Comparison of ENCODE assay signal across 16 cellular contexts in the genomic region with DNA sequence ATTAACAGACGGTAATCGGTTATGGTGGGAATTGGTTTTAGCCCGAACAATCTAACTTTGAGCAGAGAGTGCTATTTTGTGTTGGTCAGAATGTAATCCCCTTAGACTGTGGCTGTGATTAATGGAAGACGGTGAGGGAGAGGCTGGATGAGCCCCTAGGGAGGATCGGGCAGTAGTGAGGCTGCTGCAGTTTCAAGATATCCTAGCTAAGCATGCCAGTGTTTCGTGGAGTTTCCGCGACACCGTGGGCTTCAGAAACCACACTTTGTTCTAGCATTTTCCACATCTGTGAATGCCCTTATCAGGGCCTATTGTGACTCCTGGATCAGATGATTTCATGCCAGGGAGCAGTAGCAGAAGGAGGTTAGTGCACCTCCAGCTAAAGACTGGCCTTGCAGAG.
A peak's percentile ranks its signal among the peaks of the same experiment; 100 is the strongest.
DNase-seq lines count a peak whose midpoint lies in the region; ATAC-seq and TF ChIP-seq lines count a peak whose summit lies in the region.
"Had no signal": no experiment of that assay in that cellular context is flagged by ENCODE, and none has a peak within 500 bp of the region (broad histone marks: within the 10 kb centered on the region; RNA-seq: fewer than 3 reads in every experiment).

No MANE protein-coding gene starts in this region.

- intact Hi-C loops in activated CD8-positive, alpha-beta T cell treated with anti-CD3 and anti-CD28 coated beads for 36 hours (cut with micrococcal nuclease), result no loop called here
- intact Hi-C loops in gastrocnemius medialis (cut with DNase I; ENCODE audit: low total_unique reads), result loop anchor here (5.0 kb wide), 1 partner anchor 145 kb away; a partner anchor contains a TSS
- intact Hi-C loops in MCF 10A (cut with micrococcal nuclease), result no loop called here

- H3K27me3 ChIP-seq in WERI-Rb-1 (ENCODE audit: insufficient read depth, low read depth, severe bottlenecking) (no peaks in the 10 kb centered on the region), gastrocnemius medialis (no peaks in the 10 kb centered on the region), upper lobe of left lung (no peaks in the 10 kb centered on the region)

- no peaks in the 10 kb centered on the region for H3K27me3 Mint-ChIP-seq in activated CD8-positive, alpha-beta T cell treated with anti-CD3 and anti-CD28 coated beads, Interleukin-2, amount 10 ng/mL, durations not matched to agents 7 days and 5 days (ENCODE audit: low read depth)
- H3K27me3 Mint-ChIP-seq in activated CD8-positive, alpha-beta T cell treated with anti-CD3 and anti-CD28 coated beads for 36 hours, result no peaks in the 10 kb centered on the region
- no peaks in the 10 kb centered on the region for H3K27me3 Mint-ChIP-seq in MCF 10A (ENCODE audit: insufficient read depth, unreplicated experiment)

- H3K27ac Mint-ChIP-seq in activated CD8-positive, alpha-beta T cell treated with anti-CD3 and anti-CD28 coated beads, Interleukin-2, amount 10 ng/mL, durations not matched to agents 7 days and 5 days, result no peak overlapping the region
- no peak overlapping the region for H3K27ac Mint-ChIP-seq in activated CD8-positive, alpha-beta T cell treated with anti-CD3 and anti-CD28 coated beads for 36 hours
- no peak overlapping the region for H3K27ac Mint-ChIP-seq in MCF 10A (ENCODE audit: low read depth, unreplicated experiment)
- H3K27ac Mint-ChIP-seq: CD14-positive monocyte; CD8-positive, alpha-beta T cell had no signal

- WGBS in upper lobe of left lung, 2 donors, result 83 to 88% methylated on average over 5 to 9 of the region's 9 CpGs

- no peak for ATAC-seq in activated CD8-positive, alpha-beta T cell treated with anti-CD3 and anti-CD28 coated beads, Interleukin-2, amount 10 ng/mL, durations not matched to agents 7 days and 5 days
- no peak for ATAC-seq in activated CD8-positive, alpha-beta T cell treated with anti-CD3 and anti-CD28 coated beads for 36 hours
- no peak for ATAC-seq in gastrocnemius medialis
- ATAC-seq in upper lobe of left lung (ENCODE audit: low FRiP score in 2 of 2), result no peak
- ATAC-seq: CD8-positive, alpha-beta T cell; HepG2 had no signal

- H3K9me3 Mint-ChIP-seq in activated CD8-positive, alpha-beta T cell treated with anti-CD3 and anti-CD28 coated beads, Interleukin-2, amount 10 ng/mL, durations not matched to agents 7 days and 5 days (ENCODE audit: insufficient read depth), result no peaks in the 10 kb centered on the region
- no peaks in the 10 kb centered on the region for H3K9me3 Mint-ChIP-seq in activated CD8-positive, alpha-beta T cell treated with anti-CD3 and anti-CD28 coated beads for 36 hours
- no peaks in the 10 kb centered on the region for H3K9me3 Mint-ChIP-seq in MCF 10A (ENCODE audit: unreplicated experiment)
- H3K9me3 Mint-ChIP-seq: CD14-positive monocyte; CD8-positive, alpha-beta T cell had no signal

- H3K27ac ChIP-seq in WERI-Rb-1 (no peak overlapping the region), gastrocnemius medialis (peak overlapping the region in 3 of 4 donors; percentile 87 to 88 (median 87)), upper lobe of left lung (no peak overlapping the region)
- H3K27ac ChIP-seq: 22Rv1 had no signal

- in situ Hi-C loops in gastrocnemius medialis (cut with MboI; ENCODE audit: low sequenced_read_pairs in 4 of 4), result no loop called here

- peak; percentile 13 for DNase-seq in activated CD8-positive, alpha-beta T cell treated with anti-CD3 and anti-CD28 coated beads, Interleukin-2, amount 10 ng/mL, durations not matched to agents 7 days and 5 days
- DNase-seq in activated CD8-positive, alpha-beta T cell treated with anti-CD3 and anti-CD28 coated beads for 36 hours, result no peak
- DNase-seq in WERI-Rb-1 (peak; percentile 35), iPS-NIHi11 (ENCODE audit: low spot score) (peak; percentile 3), gastrocnemius medialis (no peak), MCF 10A (ENCODE audit: unreplicated experiment) (no peak), NOMO-1 (lab: John Stamatoyannopoulos, UW; ENCODE audit: unreplicated experiment in 2 of 2) (no peak), upper lobe of left lung (no peak)
- DNase-seq: CD8-positive, alpha-beta T cell; COR-L47; DMS153; DMS79 treated with DMSO at 0.1 percent for 48 hours; GDM1 had no signal

- TF ChIP-seq POLR2A in gastrocnemius medialis (IDR thresholded peaks at IDR 0.05) (no peak), upper lobe of left lung (IDR thresholded peaks at IDR 0.05) (no peak)

- H3K36me3 Mint-ChIP-seq in activated CD8-positive, alpha-beta T cell treated with anti-CD3 and anti-CD28 coated beads, Interleukin-2, amount 10 ng/mL, durations not matched to agents 7 days and 5 days (ENCODE audit: low read depth), result no peaks in the 10 kb centered on the region
- no peaks in the 10 kb centered on the region for H3K36me3 Mint-ChIP-seq in activated CD8-positive, alpha-beta T cell treated with anti-CD3 and anti-CD28 coated beads for 36 hours (ENCODE audit: low read depth)
- H3K36me3 Mint-ChIP-seq in MCF 10A (ENCODE audit: insufficient read depth, unreplicated experiment), result no peaks in the 10 kb centered on the region
- H3K36me3 Mint-ChIP-seq: CD14-positive monocyte; CD8-positive, alpha-beta T cell had no signal

- H3K9me3 ChIP-seq in WERI-Rb-1 (ENCODE audit: severe bottlenecking) (no peaks in the 10 kb centered on the region), gastrocnemius medialis (no peaks in the 10 kb centered on the region), upper lobe of left lung (no peaks in the 10 kb centered on the region)

- no peak overlapping the region for H3K4me3 ChIP-seq in WERI-Rb-1 (ENCODE audit: low read depth, low read length)
- H3K4me3 ChIP-seq in gastrocnemius medialis, result no peak overlapping the region
- no peak overlapping the region for H3K4me3 ChIP-seq in upper lobe of left lung

- H3K36me3 ChIP-seq in WERI-Rb-1, result no peaks in the 10 kb centered on the region
- H3K36me3 ChIP-seq in gastrocnemius medialis, result no peaks in the 10 kb centered on the region
- H3K36me3 ChIP-seq in upper lobe of left lung, result no peaks in the 10 kb centered on the region

- no peaks in the 10 kb centered on the region for H3K4me1 Mint-ChIP-seq in activated CD8-positive, alpha-beta T cell treated with anti-CD3 and anti-CD28 coated beads, Interleukin-2, amount 10 ng/mL, durations not matched to agents 7 days and 5 days (ENCODE audit: low read depth)
- no peaks in the 10 kb centered on the region for H3K4me1 Mint-ChIP-seq in activated CD8-positive, alpha-beta T cell treated with anti-CD3 and anti-CD28 coated beads for 36 hours (ENCODE audit: low read depth)
- H3K4me1 Mint-ChIP-seq in MCF 10A (ENCODE audit: insufficient read depth, unreplicated experiment), result no peaks in the 10 kb centered on the region
- H3K4me1 Mint-ChIP-seq: CD14-positive monocyte had no signal

- H3K4me3 Mint-ChIP-seq in activated CD8-positive, alpha-beta T cell treated with anti-CD3 and anti-CD28 coated beads, Interleukin-2, amount 10 ng/mL, durations not matched to agents 7 days and 5 days, result no peak overlapping the region
- no peak overlapping the region for H3K4me3 Mint-ChIP-seq in activated CD8-positive, alpha-beta T cell treated with anti-CD3 and anti-CD28 coated beads for 36 hours
- no peak overlapping the region for H3K4me3 Mint-ChIP-seq in MCF 10A (ENCODE audit: unreplicated experiment)
- H3K4me3 Mint-ChIP-seq: CD14-positive monocyte; CD8-positive, alpha-beta T cell had no signal

- BruUV-seq in MCF 10A (replicated peaks; lab: Mats Ljungman, UMichigan), result no TSS peak

- TF ChIP-seq CTCF in activated CD8-positive, alpha-beta T cell treated with anti-CD3 and anti-CD28 coated beads for 36 hours (IDR thresholded peaks at IDR 0.05), result no peak
- TF ChIP-seq CTCF in WERI-Rb-1 (IDR thresholded peaks at IDR 0.05; ENCODE audit: low read depth, low read length) (no peak), gastrocnemius medialis (IDR thresholded peaks at IDR 0.05 in 4 of 5, conservative IDR thresholded peaks at IDR 0.05 in 1 of 5) (no peak), MCF 10A (IDR thresholded peaks at IDR 0.05; ENCODE audit: unreplicated experiment) (no peak), upper lobe of left lung (IDR thresholded peaks at IDR 0.05) (no peak)

- TF ChIP-seq EP300 in upper lobe of left lung (IDR thresholded peaks at IDR 0.05), result no peak

- H3K4me1 ChIP-seq in gastrocnemius medialis (peaks cover 18 to 25% of the 10 kb centered on the region in 2 donors), upper lobe of left lung (no peaks in the 10 kb centered on the region)

- CTCF ChIA-PET in activated CD8-positive, alpha-beta T cell treated with anti-CD3 and anti-CD28 coated beads, Interleukin-2, amount 10 ng/mL, durations not matched to agents 7 days and 5 days (lab: Charles Lee), result no interaction called here
- CTCF ChIA-PET in activated CD8-positive, alpha-beta T cell treated with anti-CD3 and anti-CD28 coated beads for 36 hours (lab: Charles Lee), result interaction anchor here (0.6 kb wide), 1 partner anchor 13 kb away, joined by 3 read pairs; no protein-coding TSS in a partner anchor
- CTCF ChIA-PET in MCF 10A (lab: Yijun Ruan, JAX), result no interaction called here

- POLR2A ChIA-PET in activated CD8-positive, alpha-beta T cell treated with anti-CD3 and anti-CD28 coated beads, Interleukin-2, amount 10 ng/mL, durations not matched to agents 7 days and 5 days (lab: Charles Lee), result no interaction called here
- POLR2A ChIA-PET in activated CD8-positive, alpha-beta T cell treated with anti-CD3 and anti-CD28 coated beads for 36 hours (lab: Charles Lee), result no interaction called here
- POLR2A ChIA-PET in MCF 10A (lab: Yijun Ruan, JAX), result interaction anchor here (0.7 kb wide), 1 partner anchor 128 kb away, joined by 3 read pairs; no protein-coding TSS in a partner anchor

Comparison
In these comparisons a context has a peak if more than half of its experiments do, and no peak if none do; other contexts are left out.
1. DNase-seq: peak in activated CD8-positive, alpha-beta T cell treated with anti-CD3 and anti-CD28 coated beads, Interleukin-2, amount 10 ng/mL, durations not matched to agents 7 days and 5 days (single experiment), WERI-Rb-1 (single experiment) and iPS-NIHi11 (single experiment); none in activated CD8-positive, alpha-beta T cell treated with anti-CD3 and anti-CD28 coated beads for 36 hours (single experiment), gastrocnemius medialis (0 of 2), MCF 10A (single experiment), NOMO-1 (0 of 2) and upper lobe of left lung (0 of 2).
2. H3K27ac ChIP-seq: peak in gastrocnemius medialis (3 of 4); none in WERI-Rb-1 (single experiment) and upper lobe of left lung (0 of 4).